20 cellular contexts compared by ENCODE assay signal in genomic region chr15:51856714-51857380, GRCh38.
"Had no signal": no experiment of that assay in that cellular context is flagged by ENCODE, and none has a peak within 500 bp of the region (broad histone marks: within the 10 kb centered on the region; RNA-seq: fewer than 3 reads in every experiment).

No MANE protein-coding gene starts in this region.

- H3K9me3 ChIP-seq: psoas muscle, right lobe of liver, spleen, upper lobe of left lung had no signal

- H3K27ac ChIP-seq: psoas muscle had no signal

- H3K36me3 ChIP-seq: right lobe of liver, upper lobe of left lung had no signal

- H3K4me1 Mint-ChIP-seq: brain had no signal

- H3K9me3 Mint-ChIP-seq: activated B cell treated with CpG ODN at 0.5 μM for 24 hours; activated T-helper 2 cell treated with anti-CD3 and anti-CD28 coated beads, Interferon-gamma antibody, Interleukin-2, Interleukin-4, amounts not matched to agents 10 μg/mL and 5 μg/mL and 100 μg/mL, durations not matched to agents 14 hours and 24 hours and 36 hours; brain; central memory CD8-positive, alpha-beta T cell had no signal

- DNase-seq: activated B cell treated with CpG ODN at 0.5 μM for 24 hours; activated CD4-positive, alpha-beta T cell treated with anti-CD3 and anti-CD28 coated beads, Interleukin-2, amount 50 U/mL, for 1 hour; activated naive CD4-positive, alpha-beta T cell treated with anti-CD3 and anti-CD28 coated beads, Interleukin-2, amount 50 U/mL, for 16 hours; activated T-cell treated with anti-CD3 and anti-CD28 coated beads for 4 hours; amniotic stem cell; cortex of kidney; effector CD8-positive, alpha-beta T cell; islet precursor cell; nucleus accumbens; psoas muscle; right lobe of liver; spleen; stimulated activated naive CD4-positive, alpha-beta T cell treated with Interleukin-2 at 50 U/mL for 16 hours; T-helper 1 cell; upper lobe of left lung had no signal

- H3K4me3 Mint-ChIP-seq: activated B cell treated with CpG ODN at 0.5 μM for 24 hours; brain; central memory CD8-positive, alpha-beta T cell; natural killer cell treated with Interleukin-12 subunit alpha and Interleukin-12 subunit beta and Interleukin-15 and Interleukin-18, amount 100 ng/mL, for 72 hours had no signal

- ATAC-seq: left lobe of liver; natural killer cell treated with Interleukin-12 subunit alpha and Interleukin-12 subunit beta and Interleukin-15 and Interleukin-18, amount 100 ng/mL, for 72 hours; psoas muscle had no signal

- H3K4me3 ChIP-seq: psoas muscle, right lobe of liver, spleen, upper lobe of left lung had no signal

- H3K36me3 Mint-ChIP-seq: natural killer cell treated with Interleukin-12 subunit alpha and Interleukin-12 subunit beta and Interleukin-15 and Interleukin-18, amount 100 ng/mL, for 72 hours had no signal

- H3K27me3 Mint-ChIP-seq: activated B cell treated with CpG ODN at 0.5 μM for 24 hours; brain; central memory CD8-positive, alpha-beta T cell; natural killer cell treated with Interleukin-12 subunit alpha and Interleukin-12 subunit beta and Interleukin-15 and Interleukin-18, amount 100 ng/mL, for 72 hours had no signal

- H3K27ac Mint-ChIP-seq: activated B cell treated with CpG ODN at 0.5 μM for 24 hours; activated T-helper 2 cell treated with anti-CD3 and anti-CD28 coated beads, Interferon-gamma antibody, Interleukin-2, Interleukin-4, amounts not matched to agents 10 μg/mL and 5 μg/mL and 100 μg/mL, durations not matched to agents 14 hours and 24 hours and 36 hours; brain; natural killer cell treated with Interleukin-12 subunit alpha and Interleukin-12 subunit beta and Interleukin-15 and Interleukin-18, amount 100 ng/mL, for 72 hours had no signal

- H3K27me3 ChIP-seq: right lobe of liver, spleen, upper lobe of left lung had no signal
